Comparison of ENCODE assay signal across 33 cellular contexts in the genomic region with DNA sequence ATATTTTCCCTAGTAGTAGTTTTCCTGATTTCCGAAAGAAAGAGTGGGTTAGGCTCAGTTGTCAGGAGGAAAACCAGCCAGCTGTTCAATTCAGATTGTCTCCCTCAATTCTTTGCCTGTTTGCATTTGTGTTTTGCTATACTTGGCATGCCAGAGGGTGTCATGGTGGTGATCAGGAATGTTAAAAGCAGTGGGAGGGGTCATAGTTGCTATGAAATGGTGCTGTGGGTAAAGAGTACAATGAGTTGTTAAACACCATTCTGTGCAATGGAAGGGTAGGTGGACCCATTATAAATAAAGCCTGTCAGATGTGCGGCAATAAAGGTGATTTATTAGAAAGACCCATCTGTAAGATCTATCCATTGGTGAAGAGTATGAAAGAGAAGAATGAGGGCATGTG.
"Had no signal": no experiment of that assay in that cellular context is flagged by ENCODE, and none has a peak within 500 bp of the region (broad histone marks: within the 10 kb centered on the region; RNA-seq: fewer than 3 reads in every experiment).

No MANE protein-coding gene starts in this region.

- ATAC-seq: activated naive CD4-positive, alpha-beta T cell treated with anti-CD3 and anti-CD28 coated beads, Interleukin-2, amount 50 U/mL, for 72 hours; activated T-cell treated with anti-CD3 and anti-CD28 coated beads, Interleukin-2, amount 50 U/mL, for 4 hours; body of pancreas; Right ventricle myocardium inferior; SK-N-SH treated with all-trans-retinoic acid at 6 μM for 48 hours had no signal

- H3K4me2 ChIP-seq: PC-9 had no signal

- H3K9me3 ChIP-seq: adrenal gland, body of pancreas, breast epithelium had no signal

- H3K27ac ChIP-seq: adrenal gland, body of pancreas, breast epithelium, PC-9, RWPE1, VCaP had no signal

- H3K36me3 ChIP-seq: adrenal gland, breast epithelium had no signal

- H3K27me3 ChIP-seq: adrenal gland, body of pancreas, breast epithelium had no signal

- H2AFZ ChIP-seq: PC-9 had no signal

- DNase-seq: activated B cell treated with CpG ODN at 0.5 μM for 24 hours; activated CD4-positive, alpha-beta memory T cell treated with anti-CD3 and anti-CD28 coated beads for 36 hours; activated CD4-positive, alpha-beta T cell treated with anti-CD3 and anti-CD28 coated beads for 4 hours; activated CD4-positive, alpha-beta T cell treated with anti-CD3 and anti-CD28 coated beads, Interleukin-2, amount 50 U/mL, for 1 hour; activated CD4-positive, CD25-positive, alpha-beta regulatory T cell treated with anti-CD3 and anti-CD28 coated beads, Interleukin-2, amount 50 U/mL, for 72 hours; activated CD8-positive, alpha-beta memory T cell treated with anti-CD3 and anti-CD28 coated beads, Interleukin-2, amount 50 U/mL, for 4 hours; activated gamma-delta T cell treated with Interleukin-2 at 50 U/mL for 16 hours; activated naive CD4-positive, alpha-beta T cell treated with anti-CD3 and anti-CD28 coated beads for 36 hours; activated T-cell treated with anti-CD3 and anti-CD28 coated beads for 4 hours; activated T-cell treated with anti-CD3 and anti-CD28 coated beads, Interleukin-2, amount 50 U/mL, for 4 hours; adrenal gland; body of pancreas; Karpas-422; KBM-7; NCI-H1105; NCI-H1417 treated with DMSO at 0.1 percent for 48 hours; NCI-H2029; NCI-H2107; NCI-H2171; NCI-H226; NCI-H446 treated with DMSO at 0.1 percent for 48 hours; NCI-H524; PC-9; SIG-M5; T-helper 1 cell; T-helper 2 cell; T-helper 9 cell had no signal

- H3K4me3 ChIP-seq: adrenal gland, body of pancreas, breast epithelium, PC-9 had no signal

- H3K4me1 ChIP-seq: adrenal gland, body of pancreas, breast epithelium had no signal
